16 cellular contexts compared by ENCODE assay signal in genomic region chr3:169948559-169949371, GRCh38. TPM values are rescaled to one million over a fixed set of nuclear protein-coding genes. Genes with fewer than 3 reads are reported as not detected.
DNase-seq lines count a peak whose midpoint lies in the region; ATAC-seq, FAIRE-seq and TF ChIP-seq lines count a peak whose summit lies in the region.
"Had no signal": no experiment of that assay in that cellular context is flagged by ENCODE, and none has a peak within 500 bp of the region (broad histone marks: within the 10 kb centered on the region; RNA-seq: fewer than 3 reads in every experiment).

No MANE protein-coding gene starts in this region.

- H3K27ac ChIP-seq in left lung = peak overlapping the region in 1 of 2 donors; percentile 27
- H3K27ac ChIP-seq: esophagus squamous epithelium, HL-60, parathyroid adenoma had no signal

- no peaks in the 10 kb centered on the region for H3K4me1 Mint-ChIP-seq in glutamatergic neuron (ENCODE audit: low read depth, unreplicated experiment)

- DNase-seq in DMS153 treated with DMSO at 0.1 percent for 48 hours (lab: John Stamatoyannopoulos, UW; ENCODE audit: unreplicated experiment) (peak; percentile 57), GM12892 (ENCODE audit: insufficient read length) (no peak), NCI-H2081 treated with DMSO at 0.1 percent for 48 hours (lab: John Stamatoyannopoulos, UW) (peak; percentile 26), left lung (no peak), globus pallidus (ENCODE audit: low spot score) (no peak), glutamatergic neuron (no peak), G401 (ENCODE audit: low spot score) (no peak)
- DNase-seq: CD4-positive, alpha-beta T cell; esophagus squamous epithelium; hippocampal formation; kidney glomerular epithelial cell; NCI-H2227 treated with DMSO at 0.1 percent for 48 hours; small intestine had no signal

- no peaks in the 10 kb centered on the region for H3K27me3 ChIP-seq in left lung
- H3K27me3 ChIP-seq: esophagus squamous epithelium had no signal

- no peak overlapping the region for H3K4me3 Mint-ChIP-seq in glutamatergic neuron (ENCODE audit: unreplicated experiment)
- H3K4me3 Mint-ChIP-seq: CD4-positive, alpha-beta T cell had no signal

- no peaks in the 10 kb centered on the region for H3K9me3 Mint-ChIP-seq in glutamatergic neuron (ENCODE audit: unreplicated experiment)
- H3K9me3 Mint-ChIP-seq: CD4-positive, alpha-beta T cell had no signal

- no peak overlapping the region for H3K27ac Mint-ChIP-seq in glutamatergic neuron (ENCODE audit: unreplicated experiment)
- H3K27ac Mint-ChIP-seq: CD4-positive, alpha-beta T cell had no signal

- no peaks in the 10 kb centered on the region for H3K36me3 Mint-ChIP-seq in glutamatergic neuron (ENCODE audit: unreplicated experiment)

- H3K36me3 ChIP-seq in left lung = no peaks in the 10 kb centered on the region
- H3K36me3 ChIP-seq: esophagus squamous epithelium had no signal

- no peaks in the 10 kb centered on the region for H3K9me3 ChIP-seq in left lung
- H3K9me3 ChIP-seq: esophagus squamous epithelium had no signal

- H3K27me3 Mint-ChIP-seq in glutamatergic neuron (ENCODE audit: unreplicated experiment) = peaks cover 2% of the 10 kb centered on the region

- in situ Hi-C loops in G401 (cut with HindIII; ENCODE audit: low sequenced_read_pairs) = no loop called here

- H3K4me1 ChIP-seq in left lung = peaks cover 0 to 36% of the 10 kb centered on the region in 2 donors
- H3K4me1 ChIP-seq: esophagus squamous epithelium, parathyroid adenoma had no signal

- FAIRE-seq in GM12892 (lab: Jason Lieb, UNC) = peak; percentile 80
- FAIRE-seq: small intestine had no signal

- TF ChIP-seq POLR2A in GM12892 (IDR thresholded peaks at IDR 0.05; ENCODE audit: low read depth, low read length) = no peak

- TF ChIP-seq CTCF in left lung (IDR thresholded peaks at IDR 0.05) (no peak), glutamatergic neuron (IDR thresholded peaks at IDR 0.05; ENCODE audit: partially characterized antibody, unreplicated experiment) (no peak)

- peak; percentile 68 for ATAC-seq in left lung

- intact Hi-C loops in left lung (cut with DNase I) = no loop called here

- H3K4me3 ChIP-seq in left lung = no peak overlapping the region
- H3K4me3 ChIP-seq: esophagus squamous epithelium had no signal

RNA-seq across cellular contexts. Expression of gene SEC62, which starts 17.8 kb away (rescaled TPM):
- 58.3 TPM for polyA plus RNA-seq in GM12892 (2012; ENCODE audit: missing spikeins)
- total RNA-seq in left lung (100 to 1,000 TPM; 146 to 147 TPM), glutamatergic neuron (ENCODE audit: unreplicated experiment) (75.5 TPM)
- 9.5 and 16.4 TPM in 2 replicates for total RNA-seq in G401 (2014; rRNA removed; shearing (Covaris generic))

RNA-seq across cellular contexts. Expression of gene SAMD7, which starts 37.4 kb away (rescaled TPM):
- polyA plus RNA-seq in GM12892 (2012; ENCODE audit: missing spikeins) = not detected
- total RNA-seq in left lung (not detected), glutamatergic neuron (ENCODE audit: unreplicated experiment) (not detected)
- not detected in 2 replicates for total RNA-seq in G401 (2014; rRNA removed; shearing (Covaris generic))
- total RNA-seq: CD4-positive, alpha-beta T cell; dermis microvascular lymphatic vessel endothelial cell; esophagus squamous epithelium had no signal
- polyA plus RNA-seq: small intestine had no signal

Comparison
In these comparisons a context has a peak if more than half of its experiments do, and no peak if none do; other contexts are left out.
1. DNase-seq: peak in DMS153 treated with DMSO at 0.1 percent for 48 hours (single experiment) and NCI-H2081 treated with DMSO at 0.1 percent for 48 hours (single experiment); none in GM12892 (single experiment), left lung (0 of 2), globus pallidus (single experiment), glutamatergic neuron (single experiment) and G401 (single experiment).